Comparison of ENCODE assay signal across 12 cellular contexts in the genomic region with DNA sequence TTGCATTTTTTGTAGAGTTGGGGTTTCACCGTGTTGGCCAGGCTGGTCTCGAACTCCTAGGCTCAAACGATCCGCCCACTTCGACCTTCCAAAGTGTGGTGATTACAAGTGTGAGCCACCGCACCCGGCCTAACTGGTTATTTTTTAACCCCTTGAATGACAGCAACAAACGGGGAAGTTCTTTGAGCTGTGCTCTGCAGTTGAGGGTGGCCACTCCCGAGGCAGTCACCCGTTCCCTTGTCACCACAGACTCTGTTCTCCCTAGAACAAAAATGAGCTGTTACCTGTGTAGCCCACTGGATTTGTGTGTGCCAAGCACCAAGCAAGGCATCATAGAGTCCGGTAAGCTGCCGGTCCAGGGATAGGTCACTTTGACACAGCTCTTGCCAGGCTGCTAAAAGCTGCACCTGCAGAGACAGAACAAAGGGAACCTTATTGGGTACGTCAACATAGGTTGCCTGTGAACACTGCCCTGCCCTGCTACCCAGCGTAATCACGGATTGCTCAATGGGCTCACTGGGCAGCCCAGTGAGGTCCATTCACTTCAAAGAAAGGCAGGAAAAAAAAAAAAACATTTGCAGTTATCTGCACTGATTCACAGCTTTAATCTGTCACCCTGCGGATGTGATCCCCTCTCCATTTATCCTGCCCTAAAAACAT.
"Had no signal": no experiment of that assay in that cellular context is flagged by ENCODE, and none has a peak within 500 bp of the region (broad histone marks: within the 10 kb centered on the region; RNA-seq: fewer than 3 reads in every experiment).

No MANE protein-coding gene starts in this region.

- DNase-seq: activated naive CD4-positive, alpha-beta T cell treated with anti-CD3 and anti-CD28 coated beads, Interleukin-2, amount 10 ng/mL, durations not matched to agents 7 days and 5 days; foreskin melanocyte; head of caudate nucleus; left cardiac atrium; natural killer cell; stimulated activated CD4-positive, alpha-beta T cell treated with anti-CD3 and anti-CD28 coated beads, Interleukin-12 subunit alpha, Interleukin-12 subunit beta, amount 100 ng/mL, for 4 hours; stimulated activated CD4-positive, alpha-beta T cell treated with anti-CD3 and anti-CD28 coated beads, Interleukin-4, amount 100 ng/mL, for 1 hour; stimulated activated CD8-positive, alpha-beta memory T cell treated with anti-CD3 and anti-CD28 coated beads, Interleukin-4, amount 100 ng/mL, for 48 hours; stimulated activated naive CD8-positive, alpha-beta T cell treated with anti-CD3 and anti-CD28 coated beads, Interleukin-15, Interleukin-2, amounts not matched to agents 100 U/mL and 50 U/mL, for 24 hours had no signal

- ATAC-seq: activated CD4-positive, CD25-positive, alpha-beta regulatory T cell treated with anti-CD3 and anti-CD28 coated beads, Interleukin-2, amount 50 U/mL, for 24 hours; stimulated activated naive CD8-positive, alpha-beta T cell treated with anti-CD3 and anti-CD28 coated beads, Interleukin-15, Interleukin-2, amounts not matched to agents 100 U/mL and 50 U/mL, for 24 hours had no signal

- H3K27me3 Mint-ChIP-seq: activated naive CD4-positive, alpha-beta T cell treated with anti-CD3 and anti-CD28 coated beads, Interleukin-2, amount 10 ng/mL, durations not matched to agents 7 days and 5 days; dendritic cell treated with granulocyte-macrophage colony-stimulating factor and Interleukin-4, amounts not matched to agents 40 ng/mL and 50 ng/mL, for 4 days had no signal

- H3K27ac Mint-ChIP-seq: activated naive CD4-positive, alpha-beta T cell treated with anti-CD3 and anti-CD28 coated beads, Interleukin-2, amount 10 ng/mL, durations not matched to agents 7 days and 5 days; activated T-helper 2 cell treated with anti-CD3 and anti-CD28 coated beads, Interferon-gamma antibody, Interleukin-2, Interleukin-4, amounts not matched to agents 10 μg/mL and 5 μg/mL and 100 μg/mL, durations not matched to agents 14 hours and 24 hours and 36 hours; dendritic cell treated with granulocyte-macrophage colony-stimulating factor and Interleukin-4, amounts not matched to agents 40 ng/mL and 50 ng/mL, for 4 days; natural killer cell had no signal

- H3K9me3 Mint-ChIP-seq: activated naive CD4-positive, alpha-beta T cell treated with anti-CD3 and anti-CD28 coated beads, Interleukin-2, amount 10 ng/mL, durations not matched to agents 7 days and 5 days; activated T-helper 2 cell treated with anti-CD3 and anti-CD28 coated beads, Interferon-gamma antibody, Interleukin-2, Interleukin-4, amounts not matched to agents 10 μg/mL and 5 μg/mL and 100 μg/mL, durations not matched to agents 14 hours and 24 hours and 36 hours; dendritic cell treated with granulocyte-macrophage colony-stimulating factor and Interleukin-4, amounts not matched to agents 40 ng/mL and 50 ng/mL, for 4 days; natural killer cell had no signal

- H3K4me3 Mint-ChIP-seq: activated naive CD4-positive, alpha-beta T cell treated with anti-CD3 and anti-CD28 coated beads, Interleukin-2, amount 10 ng/mL, durations not matched to agents 7 days and 5 days; dendritic cell treated with granulocyte-macrophage colony-stimulating factor and Interleukin-4, amounts not matched to agents 40 ng/mL and 50 ng/mL, for 4 days; natural killer cell had no signal

- H3K4me1 Mint-ChIP-seq: natural killer cell had no signal

- H3K36me3 Mint-ChIP-seq: natural killer cell had no signal
